Comparison of ENCODE assay signal across 20 cellular contexts in the genomic region with DNA sequence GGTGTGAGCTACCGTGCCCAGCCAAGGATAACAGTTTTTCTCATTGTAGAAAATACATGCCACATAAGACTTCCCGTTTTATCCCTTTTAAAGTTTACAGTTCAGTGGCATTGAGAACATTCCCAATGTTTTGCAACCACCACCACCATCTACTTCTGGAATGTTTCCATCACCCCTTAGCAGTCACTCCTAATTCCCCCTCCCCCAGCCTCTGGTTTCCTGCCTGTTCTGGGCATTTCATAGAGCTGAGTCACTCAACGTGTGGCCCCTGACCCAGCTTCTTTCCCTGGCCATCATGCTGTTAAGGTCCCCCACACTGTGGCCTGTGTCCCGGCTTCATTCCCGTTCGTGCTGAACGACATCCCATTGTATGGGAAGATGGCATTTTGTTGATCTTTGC. TPM values are rescaled to one million over a fixed set of nuclear protein-coding genes. Genes with fewer than 3 reads are reported as not detected.
DNase-seq lines count a peak whose midpoint lies in the region; ATAC-seq, FAIRE-seq and TF ChIP-seq lines count a peak whose summit lies in the region.
"Had no signal": no experiment of that assay in that cellular context is flagged by ENCODE, and none has a peak within 500 bp of the region (broad histone marks: within the 10 kb centered on the region; RNA-seq: fewer than 3 reads in every experiment).

No MANE protein-coding gene starts in this region.

- no peak overlapping the region for H2AFZ ChIP-seq in neural progenitor cell (replicated peaks)

- 72% methylated on average over 7 of the region's 7 CpGs for WGBS in prostate gland

- H3K36me3 Mint-ChIP-seq in neural progenitor cell: no peaks in the 10 kb centered on the region
- H3K36me3 Mint-ChIP-seq: CD8-positive, alpha-beta T cell; memory B cell had no signal

- no peak overlapping the region for H3K4me3 ChIP-seq in neural progenitor cell
- no peak overlapping the region for H3K4me3 ChIP-seq in prostate gland
- H3K4me3 ChIP-seq: HAP-1, upper lobe of left lung had no signal

- peaks cover 22% of the 10 kb centered on the region for H3K4me1 Mint-ChIP-seq in neural progenitor cell
- H3K4me1 Mint-ChIP-seq: memory B cell had no signal

- no peak overlapping the region for H3K9ac ChIP-seq in neural progenitor cell
- H3K9ac ChIP-seq: KMS-11 had no signal

- no peak overlapping the region for H3K27ac ChIP-seq in neural progenitor cell
- H3K27ac ChIP-seq in prostate gland: no peak overlapping the region
- H3K27ac ChIP-seq: KMS-11, upper lobe of left lung had no signal

- H3K4me3 Mint-ChIP-seq in neural progenitor cell: no peak overlapping the region
- H3K4me3 Mint-ChIP-seq: activated T-helper 17 cell treated with anti-CD3 and anti-CD28 coated beads, Interleukin-2, amount 50 U/mL, for 72 hours; CD8-positive, alpha-beta T cell; memory B cell had no signal

- peaks cover 13% of the 10 kb centered on the region for H3K27me3 Mint-ChIP-seq in neural progenitor cell (ENCODE audit: insufficient read depth, low read depth)

- no peak overlapping the region for H3K4me2 ChIP-seq in neural progenitor cell
- H3K4me2 ChIP-seq: KMS-11 had no signal

- H3K4me1 ChIP-seq in neural progenitor cell (peaks cover 9% of the 10 kb centered on the region), prostate gland (replicated peaks) (no peaks in the 10 kb centered on the region)
- H3K4me1 ChIP-seq: HAP-1, upper lobe of left lung had no signal

- TF ChIP-seq POLR2A in prostate gland (IDR thresholded peaks at IDR 0.05) (no peak), GM18505 (IDR thresholded peaks at IDR 0.05; ENCODE audit: borderline replicate concordance, extremely low read depth, insufficient read depth, insufficient read length) (no peak)

- no peaks in the 10 kb centered on the region for H3F3A ChIP-seq in neural progenitor cell (ENCODE audit: low read depth)

- H3K79me2 ChIP-seq in neural progenitor cell (ENCODE audit: low read depth): no peaks in the 10 kb centered on the region

- intact Hi-C loops in prostate gland (cut with DNase I): no loop called here

- H3K27ac Mint-ChIP-seq in neural progenitor cell: peak overlapping the region; percentile 31
- H3K27ac Mint-ChIP-seq: activated T-helper 17 cell treated with anti-CD3 and anti-CD28 coated beads, Interleukin-2, amount 50 U/mL, for 72 hours; CD8-positive, alpha-beta T cell; memory B cell had no signal

- H3K9me3 ChIP-seq in neural progenitor cell (ENCODE audit: low read depth) (no peaks in the 10 kb centered on the region), prostate gland (no peaks in the 10 kb centered on the region)
- H3K9me3 ChIP-seq: HAP-1, upper lobe of left lung had no signal

- H3K36me3 ChIP-seq in neural progenitor cell: no peaks in the 10 kb centered on the region
- no peaks in the 10 kb centered on the region for H3K36me3 ChIP-seq in prostate gland
- H3K36me3 ChIP-seq: HAP-1, upper lobe of left lung had no signal

- H3K9me3 Mint-ChIP-seq in neural progenitor cell: peaks cover 1% of the 10 kb centered on the region
- H3K9me3 Mint-ChIP-seq: activated T-helper 17 cell treated with anti-CD3 and anti-CD28 coated beads, Interleukin-2, amount 50 U/mL, for 72 hours; CD8-positive, alpha-beta T cell had no signal

- ATAC-seq in GM18505 (IDR thresholded peaks at IDR 0.05; ENCODE audit: unreplicated experiment) (no peak), GM21786 (IDR thresholded peaks at IDR 0.05; ENCODE audit: unreplicated experiment) (no peak)
- ATAC-seq: activated T-helper 17 cell treated with anti-CD3 and anti-CD28 coated beads, Interleukin-2, amount 50 U/mL, for 72 hours; CD8-positive, alpha-beta T cell; sciatic nerve had no signal

- H3K27me3 ChIP-seq in neural progenitor cell (no peaks in the 10 kb centered on the region), prostate gland (replicated peaks; ENCODE audit: insufficient read depth) (no peaks in the 10 kb centered on the region)
- H3K27me3 ChIP-seq: upper lobe of left lung had no signal

- peak; percentile 85 for DNase-seq in Daoy (ENCODE audit: low read depth)
- DNase-seq in RCC 7860 (ENCODE audit: low spot score): peak; percentile 87
- DNase-seq in fibroblast of gingiva (ENCODE audit: low read depth): peak; percentile 62
- DNase-seq in neural progenitor cell (ENCODE audit: low spot score): no peak
- no peak for DNase-seq in prostate gland (ENCODE audit: low spot score)
- no peak for DNase-seq in anterior cingulate cortex (lab: John Stamatoyannopoulos, UW)
- DNase-seq: activated CD4-positive, alpha-beta T cell treated with anti-CD3 and anti-CD28 coated beads for 1 hour; CD8-positive, alpha-beta T cell; cerebellar nuclear complex; head of caudate nucleus had no signal

- peak; percentile 84 for FAIRE-seq in RCC 7860 (lab: Jason Lieb, UNC)
- FAIRE-seq: GM19239 had no signal

- TF ChIP-seq CTCF in neural progenitor cell (IDR thresholded peaks at IDR 0.05) (no peak), prostate gland (IDR thresholded peaks at IDR 0.05) (no peak)

- no peaks in the 10 kb centered on the region for H4K20me1 ChIP-seq in neural progenitor cell (ENCODE audit: low read depth)

RNA-seq across cellular contexts. Expression of a gene that starts 30.7 kb away (rescaled TPM):
- total RNA-seq in Daoy (2014; rRNA removed; shearing (Covaris generic)): not detected in 2 replicates
- total RNA-seq in neural progenitor cell (ENCODE audit: low replicate concordance) (0.22 TPM in 1 of 2 replicates, not detected in the other), prostate gland (under 1 TPM in 1 of 2 donors, not detected in 1; 0.28 TPM)
- total RNA-seq: activated T-helper 17 cell treated with anti-CD3 and anti-CD28 coated beads, Interleukin-2, amount 50 U/mL, for 72 hours; CD8-positive, alpha-beta T cell; NCI-H460; upper lobe of left lung had no signal

RNA-seq across cellular contexts. Expression of a gene that starts 40.6 kb away (rescaled TPM):
- total RNA-seq in Daoy (2014; rRNA removed; shearing (Covaris generic)): not detected in 2 replicates
- total RNA-seq in neural progenitor cell (ENCODE audit: low replicate concordance) (0.09 TPM in 1 of 2 replicates, not detected in the other), prostate gland (not detected)
- total RNA-seq: activated T-helper 17 cell treated with anti-CD3 and anti-CD28 coated beads, Interleukin-2, amount 50 U/mL, for 72 hours; CD8-positive, alpha-beta T cell; sciatic nerve had no signal

Comparison
In these comparisons a context has a peak if more than half of its experiments do, and no peak if none do; other contexts are left out.
1. DNase-seq: peak in Daoy (single experiment), RCC 7860 (single experiment) and fibroblast of gingiva (single experiment); none in neural progenitor cell (single experiment), prostate gland (single experiment) and anterior cingulate cortex (0 of 58).